In the genomic region with DNA sequence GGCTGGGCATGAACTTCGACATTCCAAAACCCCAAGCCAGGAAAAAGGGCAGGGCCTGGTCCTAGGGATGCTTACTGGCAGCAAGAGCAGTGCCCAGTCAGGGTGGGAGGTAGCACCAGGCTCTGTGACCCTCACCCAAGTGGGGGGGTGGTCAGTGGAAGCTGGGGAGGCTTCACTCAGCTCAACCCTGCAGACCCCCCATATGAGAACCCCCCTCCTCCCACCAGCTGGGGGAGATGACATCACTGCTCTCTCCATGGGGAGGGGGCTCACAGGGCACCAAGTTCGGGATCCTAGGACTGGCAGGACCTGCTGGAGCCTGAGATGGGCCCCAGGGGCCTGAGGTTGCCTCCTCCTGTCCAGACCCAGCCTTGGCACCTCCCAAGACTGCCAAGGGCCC, we compare ENCODE assay signal across 32 cellular contexts.
"Had no signal": no experiment of that assay in that cellular context is flagged by ENCODE, and none has a peak within 500 bp of the region (broad histone marks: within the 10 kb centered on the region; RNA-seq: fewer than 3 reads in every experiment).

No MANE protein-coding gene starts in this region.

- H3K9me3 ChIP-seq: lower lobe of right lung, neutrophil, psoas muscle, suprapubic skin, thoracic aorta, tibial artery, upper lobe of right lung had no signal

- FAIRE-seq: keratinocyte, urothelium cell line had no signal

- H3K27me3 ChIP-seq: neural progenitor cell, neutrophil, suprapubic skin, tibial artery, upper lobe of right lung had no signal

- H3K4me3 ChIP-seq: lower lobe of right lung, neural progenitor cell, psoas muscle, skin epidermis, suprapubic skin, thoracic aorta, tibial artery, upper lobe of right lung had no signal

- ATAC-seq: left cardiac atrium; left lobe of liver; lower lobe of right lung; natural killer cell; psoas muscle; right cardiac atrium; sciatic nerve; stimulated activated effector memory CD8-positive, alpha-beta T cell treated with anti-CD3 and anti-CD28 coated beads, Interleukin-12 subunit alpha, Interleukin-12 subunit beta, amount 100 ng/mL, for 72 hours; upper lobe of right lung had no signal

- H3K79me2 ChIP-seq: parathyroid adenoma had no signal

- H3K36me3 Mint-ChIP-seq: mesothelial cell of epicardium, naive B cell, natural killer cell, neural progenitor cell had no signal

- H3K4me3 Mint-ChIP-seq: mesothelial cell of epicardium; naive B cell; natural killer cell; nephron progenitor cell; stimulated activated effector memory CD8-positive, alpha-beta T cell treated with anti-CD3 and anti-CD28 coated beads, Interleukin-12 subunit alpha, Interleukin-12 subunit beta, amount 100 ng/mL, for 72 hours; stimulated activated naive CD8-positive, alpha-beta T cell treated with anti-CD3 and anti-CD28 coated beads, Interleukin-15, Interleukin-2, amounts not matched to agents 100 ng/mL and 50 ng/mL, for 24 hours had no signal

- H3K27ac ChIP-seq: lower lobe of right lung, neural progenitor cell, neutrophil, parathyroid adenoma, psoas muscle, skin epidermis, suprapubic skin, thoracic aorta, tibial artery, upper lobe of right lung had no signal

- H3K4me1 ChIP-seq: neural progenitor cell had no signal

- H3K4me2 ChIP-seq: neural progenitor cell had no signal

- H3K27ac Mint-ChIP-seq: mesothelial cell of epicardium; naive B cell; natural killer cell; nephron progenitor cell; neural progenitor cell; stimulated activated effector memory CD8-positive, alpha-beta T cell treated with anti-CD3 and anti-CD28 coated beads, Interleukin-12 subunit alpha, Interleukin-12 subunit beta, amount 100 ng/mL, for 72 hours; stimulated activated naive CD8-positive, alpha-beta T cell treated with anti-CD3 and anti-CD28 coated beads, Interleukin-15, Interleukin-2, amounts not matched to agents 100 ng/mL and 50 ng/mL, for 24 hours had no signal

- H3K9ac ChIP-seq: neural progenitor cell, parathyroid adenoma had no signal

- H2AFZ ChIP-seq: neural progenitor cell, parathyroid adenoma had no signal

- H3K9me3 Mint-ChIP-seq: mesothelial cell of epicardium; naive B cell; natural killer cell; nephron progenitor cell; neural progenitor cell; stimulated activated effector memory CD8-positive, alpha-beta T cell treated with anti-CD3 and anti-CD28 coated beads, Interleukin-12 subunit alpha, Interleukin-12 subunit beta, amount 100 ng/mL, for 72 hours; stimulated activated naive CD8-positive, alpha-beta T cell treated with anti-CD3 and anti-CD28 coated beads, Interleukin-15, Interleukin-2, amounts not matched to agents 100 ng/mL and 50 ng/mL, for 24 hours had no signal

- H3K27me3 Mint-ChIP-seq: naive B cell; stimulated activated naive CD8-positive, alpha-beta T cell treated with anti-CD3 and anti-CD28 coated beads, Interleukin-15, Interleukin-2, amounts not matched to agents 100 ng/mL and 50 ng/mL, for 24 hours had no signal

- DNase-seq: hippocampal formation; kidney glomerular epithelial cell; left cardiac atrium; lower lobe of right lung; mesendoderm; naive B cell; natural killer cell; nephron progenitor cell; occipital lobe; psoas muscle; stimulated activated CD4-positive, alpha-beta T cell treated with anti-CD3 and anti-CD28 coated beads, Interleukin-12 subunit alpha, Interleukin-12 subunit beta, amount 100 ng/mL, for 4 hours; stimulated activated CD4-positive, alpha-beta T cell treated with anti-CD3 and anti-CD28 coated beads, Interleukin-15, amount 100 ng/mL, for 24 hours; stimulated activated CD4-positive, alpha-beta T cell treated with anti-CD3 and anti-CD28 coated beads, Interleukin-2, amount 100 ng/mL, for 24 hours; stimulated activated CD4-positive, alpha-beta T cell treated with anti-CD3 and anti-CD28 coated beads, Interleukin-4, amount 100 ng/mL, for 1 hour; stimulated activated naive CD4-positive, alpha-beta T cell; tibial artery; trophoblast cell; upper lobe of right lung had no signal

- H3K36me3 ChIP-seq: neural progenitor cell, neutrophil had no signal
